ENCODE assay signal across 8 cellular contexts in the genomic region with DNA sequence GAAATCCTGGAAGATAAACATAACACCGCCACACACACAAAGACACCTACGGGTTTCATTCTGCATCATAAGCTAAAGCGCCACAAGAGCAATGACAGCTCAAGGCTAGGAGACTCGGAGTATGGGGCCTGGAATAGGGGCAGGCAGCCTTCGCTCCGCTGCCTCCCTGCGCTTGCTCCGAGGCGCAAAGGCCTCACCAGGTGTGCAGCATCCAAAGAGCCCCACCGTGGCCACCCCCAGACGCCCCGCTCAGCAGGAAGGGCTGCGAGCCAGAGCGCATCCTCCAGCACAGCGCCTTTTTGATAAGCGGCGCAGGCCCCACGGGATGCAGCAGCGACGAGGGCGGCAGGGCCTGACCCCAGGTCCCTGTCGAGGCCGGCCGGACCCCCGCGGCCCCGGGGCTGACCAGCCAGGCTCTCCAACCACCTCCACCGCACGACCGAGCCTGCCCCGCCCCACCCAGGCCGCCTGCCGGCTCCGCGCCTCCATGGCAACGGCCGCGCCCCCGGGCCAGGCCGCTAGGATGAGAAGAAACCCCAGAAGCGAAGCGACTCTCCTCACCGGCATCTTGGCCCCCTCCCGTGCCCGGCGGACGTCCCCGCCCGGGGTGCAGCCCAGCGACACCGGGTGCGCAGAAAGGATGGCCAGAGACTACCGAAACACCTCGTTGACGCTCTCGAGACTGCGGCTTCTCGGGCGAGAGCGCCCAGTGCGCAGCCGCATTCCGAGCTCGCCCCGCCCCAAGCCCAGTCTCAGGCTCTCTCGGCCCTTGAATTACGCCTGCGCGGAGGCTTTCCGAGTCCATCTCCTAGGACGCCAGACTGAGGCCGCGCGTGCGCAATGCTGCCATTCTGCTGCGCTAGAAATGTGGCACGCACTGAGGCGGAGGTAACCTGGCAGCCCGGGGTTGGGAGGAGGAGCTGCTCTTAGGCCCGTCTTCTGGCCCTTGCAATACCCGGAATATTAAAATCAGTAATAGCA. TPM values are rescaled to one million over a fixed set of nuclear protein-coding genes. Genes with fewer than 3 reads are reported as not detected.
A peak's percentile ranks its signal among the peaks of the same experiment; 100 is the strongest.
DNase-seq lines count a peak whose midpoint lies in the region; ATAC-seq and TF ChIP-seq lines count a peak whose summit lies in the region.

A gene (minus strand): TSS at position 694 of the 981 bp plus-strand sequence. CDS start 127 bp downstream, at position 567.

- in situ Hi-C loops in Caki2 (cut with HindIII; ENCODE audit: low pct_unique_long_range_greater_than_20kb, low sequenced_read_pairs): no loop called here

- H3K4me1 Mint-ChIP-seq in activated CD8-positive, alpha-beta memory T cell treated with anti-CD3 and anti-CD28 coated beads, Interleukin-2, amount 10 ng/mL, durations not matched to agents 7 days and 5 days: peaks cover 47% of the 10 kb centered on the region
- peaks cover 6% of the 10 kb centered on the region for H3K4me1 Mint-ChIP-seq in endodermal cell

- H3K9ac ChIP-seq in NT2/D1 (ENCODE audit: insufficient read length, low read depth) (peak within 1 kb of the TSS; percentile 80), endodermal cell (ENCODE audit: extremely low read depth, low read length, poor library complexity, severe bottlenecking) (no peak within 1 kb of the TSS)

- WGBS in endodermal cell (ENCODE audit: insufficient coverage in 1 of 2, insufficient read length in 1 of 2), 2 experiments: 2 to 3% methylated on average over 25 to 81 of the region's 81 CpGs

- DNase-seq in Caki2 (ENCODE audit: low read depth): peak; percentile 92
- peak in 74 of 76 experiments; percentile 72 to 97 (median 95) for DNase-seq in HUDEP-2 (lab: John Stamatoyannopoulos, UW; ENCODE audit: unreplicated experiment in 76 of 76)
- peak; percentile 88 for DNase-seq in NT2/D1 (ENCODE audit: low read depth, low spot score)
- DNase-seq in activated CD8-positive, alpha-beta memory T cell treated with anti-CD3 and anti-CD28 coated beads, Interleukin-2, amount 10 ng/mL, durations not matched to agents 7 days and 5 days: peak; percentile 99
- peak; percentile 99 for DNase-seq in endodermal cell
- peak; percentile 98 for DNase-seq in mesenteric fat pad (ENCODE audit: low spot score)
- DNase-seq in stimulated activated CD8-positive, alpha-beta memory T cell treated with anti-CD3 and anti-CD28 coated beads, Interleukin-15, amount 100 ng/mL, for 24 hours (ENCODE audit: low read depth): peak; percentile 98

- H3K9me3 ChIP-seq in NT2/D1 (ENCODE audit: insufficient read depth, low read length) (no peaks in the 10 kb centered on the region; the same call in 1 of the 2 replicates), endodermal cell (ENCODE audit: control insufficient read depth, low read length) (peaks cover 1% of the 10 kb centered on the region)

- peaks cover 9% of the 10 kb centered on the region for H3K27me3 ChIP-seq in NT2/D1 (ENCODE audit: insufficient read depth, insufficient read length)
- peaks cover 23% of the 10 kb centered on the region for H3K27me3 ChIP-seq in endodermal cell (ENCODE audit: control insufficient read depth, insufficient read depth, low read length, poor library complexity, severe bottlenecking)

- peak; percentile 11 for TF ChIP-seq CTCF in endodermal cell (conservative IDR thresholded peaks at IDR 0.05)

- H3K27me3 Mint-ChIP-seq in activated CD8-positive, alpha-beta memory T cell treated with anti-CD3 and anti-CD28 coated beads, Interleukin-2, amount 10 ng/mL, durations not matched to agents 7 days and 5 days: peaks cover 5% of the 10 kb centered on the region
- H3K27me3 Mint-ChIP-seq in endodermal cell (ENCODE audit: insufficient read depth): peaks cover 18% of the 10 kb centered on the region

- peak within 1 kb of the TSS; percentile 81 for H3K4me3 Mint-ChIP-seq in activated CD8-positive, alpha-beta memory T cell treated with anti-CD3 and anti-CD28 coated beads, Interleukin-2, amount 10 ng/mL, durations not matched to agents 7 days and 5 days
- peak within 1 kb of the TSS; percentile 73 for H3K4me3 Mint-ChIP-seq in endodermal cell

- ATAC-seq in GM21381 (IDR thresholded peaks at IDR 0.05; ENCODE audit: unreplicated experiment): peak; percentile 90
- peak; percentile 93 for ATAC-seq in activated CD8-positive, alpha-beta memory T cell treated with anti-CD3 and anti-CD28 coated beads, Interleukin-2, amount 10 ng/mL, durations not matched to agents 7 days and 5 days

- H3K36me3 ChIP-seq in NT2/D1 (ENCODE audit: insufficient read depth, insufficient read length, low read length) (peaks cover 4% of the 10 kb centered on the region), endodermal cell (ENCODE audit: control insufficient read depth, insufficient read depth, low read length) (peaks cover 9% of the 10 kb centered on the region)

- H3K36me3 Mint-ChIP-seq in activated CD8-positive, alpha-beta memory T cell treated with anti-CD3 and anti-CD28 coated beads, Interleukin-2, amount 10 ng/mL, durations not matched to agents 7 days and 5 days: peaks cover 12% of the 10 kb centered on the region
- peaks cover 10% of the 10 kb centered on the region for H3K36me3 Mint-ChIP-seq in endodermal cell (ENCODE audit: low read depth)

- peak within 1 kb of the TSS; percentile 81 for H3K27ac Mint-ChIP-seq in activated CD8-positive, alpha-beta memory T cell treated with anti-CD3 and anti-CD28 coated beads, Interleukin-2, amount 10 ng/mL, durations not matched to agents 7 days and 5 days
- H3K27ac Mint-ChIP-seq in endodermal cell: peak within 1 kb of the TSS; percentile 48

- H3K27ac ChIP-seq in endodermal cell (ENCODE audit: low read depth, low read length): peak within 1 kb of the TSS; percentile 58

- H3K4me1 ChIP-seq in NT2/D1 (ENCODE audit: insufficient read depth, insufficient read length) (no peaks in the 10 kb centered on the region), endodermal cell (ENCODE audit: control insufficient read depth, insufficient read depth, low read length) (no peaks in the 10 kb centered on the region)

- CTCF ChIA-PET in activated CD8-positive, alpha-beta memory T cell treated with anti-CD3 and anti-CD28 coated beads, Interleukin-2, amount 10 ng/mL, durations not matched to agents 7 days and 5 days (lab: Charles Lee): interaction anchor here (0.7 to 3.0 kb wide), 19 partner anchors 9 to 239 kb away, joined by 3 to 31 read pairs (median 4); a partner anchor contains a TSS

- H3K9me3 Mint-ChIP-seq in activated CD8-positive, alpha-beta memory T cell treated with anti-CD3 and anti-CD28 coated beads, Interleukin-2, amount 10 ng/mL, durations not matched to agents 7 days and 5 days (ENCODE audit: low read depth): no peaks in the 10 kb centered on the region
- peaks cover 1% of the 10 kb centered on the region for H3K9me3 Mint-ChIP-seq in endodermal cell

- H3K4me3 ChIP-seq in NT2/D1 (ENCODE audit: insufficient read length, low read depth) (peak within 1 kb of the TSS; percentile 69), endodermal cell (ENCODE audit: low read length) (peak within 1 kb of the TSS; percentile 82)

RNA-seq across cellular contexts. Expression of the gene that starts here (rescaled TPM):
- total RNA-seq in Caki2 (2014; rRNA removed; shearing (Covaris generic); ENCODE audit: low replicate concordance): 0.49 and 2.1 TPM in 2 replicates
- 10 to 100 TPM; 18.2 to 38.8 TPM for total RNA-seq in activated CD8-positive, alpha-beta memory T cell treated with anti-CD3 and anti-CD28 coated beads, Interleukin-2, amount 10 ng/mL, durations not matched to agents 7 days and 5 days
- total RNA-seq in endodermal cell (10 to 100 TPM; 19.6 to 25.2 TPM), mesenteric fat pad (5.2 TPM)
- polyA plus RNA-seq in endodermal cell (2013, experiment 1 of 2): 14.6 TPM
- polyA plus RNA-seq in endodermal cell (2013, experiment 2 of 2): 14.7 TPM

Comparison
In these comparisons a context has a peak if more than half of its experiments do, and no peak if none do; other contexts are left out.
1. Peak in every context shown above with its lines: DNase-seq, ATAC-seq, H3K4me3 ChIP-seq and H3K27ac ChIP-seq.